ENCODE assay signal across 15 cellular contexts in genomic region chr1:160724445-160725242, GRCh38.
DNase-seq lines count a peak whose midpoint lies in the region; ATAC-seq and TF ChIP-seq lines count a peak whose summit lies in the region.
"Had no signal": no experiment of that assay in that cellular context is flagged by ENCODE, and none has a peak within 500 bp of the region (broad histone marks: within the 10 kb centered on the region; RNA-seq: fewer than 3 reads in every experiment).

No MANE protein-coding gene starts in this region.

- H3K4me3 ChIP-seq in BLaER1 (no peak overlapping the region), Loucy (ENCODE audit: low read length, poor library complexity, severe bottlenecking) (no peak overlapping the region)
- H3K4me3 ChIP-seq: left lung had no signal

- H2AFZ ChIP-seq in Loucy (ENCODE audit: low read length), result peak overlapping the region; percentile 45

- DNase-seq in EL (peak; percentile 1), HK-2 (ENCODE audit: unreplicated experiment) (no peak), DMS79 treated with DMSO at 0.1 percent for 48 hours (lab: John Stamatoyannopoulos, UW) (no peak)
- DNase-seq in activated naive CD8-positive, alpha-beta T cell treated with anti-CD3 and anti-CD28 coated beads, Interleukin-2, amount 50 U/mL, for 24 hours, result no peak
- DNase-seq: activated CD4-positive, alpha-beta T cell treated with anti-CD3 and anti-CD28 coated beads for 4 hours; BE2C; IMR-90; left lung; NCI-H510A; RPMI8226 had no signal

- no peaks in the 10 kb centered on the region for H3K9me3 ChIP-seq in BLaER1
- no peaks in the 10 kb centered on the region for H3K9me3 ChIP-seq in Loucy (ENCODE audit: insufficient read depth, low read depth, low read length)
- H3K9me3 ChIP-seq: BE2C, left lung had no signal

- ATAC-seq in activated naive CD8-positive, alpha-beta T cell treated with anti-CD3 and anti-CD28 coated beads, Interleukin-2, amount 50 U/mL, for 24 hours, result no peak
- ATAC-seq in HG03139 (IDR thresholded peaks at IDR 0.05; ENCODE audit: unreplicated experiment) (no peak), GM21723 (IDR thresholded peaks at IDR 0.05; ENCODE audit: unreplicated experiment) (no peak)
- ATAC-seq: left lung had no signal

- TF ChIP-seq CTCF in Loucy (conservative IDR thresholded peaks at IDR 0.05; ENCODE audit: low read length), result peak; percentile 37

- no peaks in the 10 kb centered on the region for H3K36me3 Mint-ChIP-seq in activated naive CD8-positive, alpha-beta T cell treated with anti-CD3 and anti-CD28 coated beads, Interleukin-2, amount 50 U/mL, for 24 hours (ENCODE audit: low read depth)

- no peak overlapping the region for H3K4me3 Mint-ChIP-seq in activated naive CD8-positive, alpha-beta T cell treated with anti-CD3 and anti-CD28 coated beads, Interleukin-2, amount 50 U/mL, for 24 hours

- H3K27me3 ChIP-seq in BLaER1 (no peaks in the 10 kb centered on the region), Loucy (ENCODE audit: insufficient read depth, low read length, poor library complexity, severe bottlenecking) (no peaks in the 10 kb centered on the region)
- H3K27me3 ChIP-seq: left lung had no signal

- H3K79me2 ChIP-seq in Loucy (ENCODE audit: insufficient read depth, low read length), result no peaks in the 10 kb centered on the region

- H4K20me1 ChIP-seq in BLaER1, result no peaks in the 10 kb centered on the region
- H4K20me1 ChIP-seq in Loucy (ENCODE audit: insufficient read depth, low read length, poor library complexity, severe bottlenecking), result no peaks in the 10 kb centered on the region

- H3K9ac ChIP-seq in BLaER1 (no peak overlapping the region), Loucy (ENCODE audit: low read depth, low read length, poor library complexity, severe bottlenecking) (no peak overlapping the region)

- H3K4me1 ChIP-seq in BLaER1 (peaks cover 56% of the 10 kb centered on the region), Loucy (ENCODE audit: insufficient read depth, low read length, poor library complexity, severe bottlenecking) (peaks cover 49% of the 10 kb centered on the region)
- H3K4me1 ChIP-seq: BE2C had no signal

- H3K36me3 ChIP-seq in BLaER1 (no peaks in the 10 kb centered on the region), Loucy (ENCODE audit: insufficient read depth, low read length) (no peaks in the 10 kb centered on the region)
- H3K36me3 ChIP-seq: BE2C, left lung had no signal

- no peaks in the 10 kb centered on the region for H3K9me3 Mint-ChIP-seq in activated naive CD8-positive, alpha-beta T cell treated with anti-CD3 and anti-CD28 coated beads, Interleukin-2, amount 50 U/mL, for 24 hours

- H3K27ac Mint-ChIP-seq in activated naive CD8-positive, alpha-beta T cell treated with anti-CD3 and anti-CD28 coated beads, Interleukin-2, amount 50 U/mL, for 24 hours, result peak overlapping the region; percentile 28
- H3K27ac Mint-ChIP-seq: progenitor cell of endocrine pancreas had no signal

- H3K4me1 Mint-ChIP-seq in activated naive CD8-positive, alpha-beta T cell treated with anti-CD3 and anti-CD28 coated beads, Interleukin-2, amount 50 U/mL, for 24 hours, result peaks cover 41% of the 10 kb centered on the region

- no peaks in the 10 kb centered on the region for H3K27me3 Mint-ChIP-seq in activated naive CD8-positive, alpha-beta T cell treated with anti-CD3 and anti-CD28 coated beads, Interleukin-2, amount 50 U/mL, for 24 hours
- H3K27me3 Mint-ChIP-seq: progenitor cell of endocrine pancreas had no signal

- no peak overlapping the region for H3K27ac ChIP-seq in BLaER1
- H3K27ac ChIP-seq: left lung had no signal

- no peaks in the 10 kb centered on the region for H3K9me2 ChIP-seq in Loucy (replicated peaks; ENCODE audit: low read depth, low read length)

- peak overlapping the region; percentile 20 for H3K4me2 ChIP-seq in BLaER1
- H3K4me2 ChIP-seq in Loucy (ENCODE audit: low read depth, low read length, poor library complexity, severe bottlenecking), result no peak overlapping the region

- no peaks in the 10 kb centered on the region for H3F3A ChIP-seq in Loucy (ENCODE audit: low read depth)
